Comparison of ENCODE assay signal across 11 cellular contexts in genomic region chr16:58236831-58237230, GRCh38. TPM values are rescaled to one million over a fixed set of nuclear protein-coding genes. Genes with fewer than 3 reads are reported as not detected.
DNase-seq lines count a peak whose midpoint lies in the region; ATAC-seq, FAIRE-seq and TF ChIP-seq lines count a peak whose summit lies in the region.
"Had no signal": no experiment of that assay in that cellular context is flagged by ENCODE, and none has a peak within 500 bp of the region (broad histone marks: within the 10 kb centered on the region; RNA-seq: fewer than 3 reads in every experiment).

No MANE protein-coding gene starts in this region.

- H3K27ac ChIP-seq in CD8-positive, alpha-beta T cell (ENCODE audit: low read depth, low read length): no peak overlapping the region
- H3K27ac ChIP-seq in HCT116 (ENCODE audit: low read depth, low read length) (no peak overlapping the region), keratinocyte (ENCODE audit: control insufficient read depth, insufficient read depth, low read length) (no peak overlapping the region), adrenal gland (no peak overlapping the region)

- no peaks in the 10 kb centered on the region for H3K9me1 ChIP-seq in keratinocyte (ENCODE audit: control insufficient read depth, extremely low read depth, insufficient read depth, low read length)

- dilution Hi-C loops in keratinocyte (cut with MboI; ENCODE audit: extremely low pct_ligation_motif_present, low sequenced_read_pairs): no loop called here

- RAD21 ChIA-PET in HCT116 (lab: Charles Lee; ENCODE audit: low non-redundant PET in 1 of 2, low total read pairs in 2 of 2, uncharacterized antibody in 2 of 2, unreplicated experiment in 2 of 2): no interaction called here

- no peak for TF ChIP-seq CTCF in CD8-positive, alpha-beta T cell (IDR thresholded peaks at IDR 0.05)
- TF ChIP-seq CTCF in HCT116 (IDR thresholded peaks at IDR 0.05 in 2 of 3, conservative IDR thresholded peaks at IDR 0.05 in 1 of 3; ENCODE audit: borderline replicate concordance in 1 of 3, insufficient read depth in 1 of 3, low read depth in 2 of 3, low read length in 2 of 3) (no peak), WTC11 (IDR thresholded peaks at IDR 0.05) (no peak), keratinocyte (optimal IDR thresholded peaks at IDR 0.05 in 1 of 3, IDR thresholded peaks at IDR 0.05 in 1 of 3, conservative IDR thresholded peaks at IDR 0.05 in 1 of 3; ENCODE audit: extremely low read depth in 1 of 3, insufficient read depth in 2 of 3, low read length in 3 of 3) (no peak), adrenal gland (IDR thresholded peaks at IDR 0.05) (no peak)

- H3K9me3 Mint-ChIP-seq in CD8-positive, alpha-beta T cell: no peaks in the 10 kb centered on the region
- H3K9me3 Mint-ChIP-seq in WTC11: peaks cover 4% of the 10 kb centered on the region; the same call in 1 of the 2 replicates
- H3K9me3 Mint-ChIP-seq: activated T-helper 1 cell treated with anti-CD3 and anti-CD28 coated beads, Interleukin-12 subunit alpha, Interleukin-12 subunit beta, Interleukin-2, Interleukin-4 antibody, amounts not matched to agents 30 ng/mL and 10 ng/mL and 1 ng/mL, durations not matched to agents 14 hours and 24 hours and 36 hours had no signal

- H2AFZ ChIP-seq in HCT116 (ENCODE audit: low read depth, low read length, poor library complexity, severe bottlenecking): peak overlapping the region; percentile 91
- peak overlapping the region; percentile 76 for H2AFZ ChIP-seq in keratinocyte (ENCODE audit: control insufficient read depth, low read length)

- no peaks in the 10 kb centered on the region for H3K27me3 ChIP-seq in CD8-positive, alpha-beta T cell (ENCODE audit: insufficient read depth, low read length)
- no peaks in the 10 kb centered on the region for H3K27me3 ChIP-seq in HCT116 (ENCODE audit: insufficient read depth, low read length)
- no peaks in the 10 kb centered on the region for H3K27me3 ChIP-seq in keratinocyte (ENCODE audit: control insufficient read depth, extremely low read depth, insufficient read depth, low read length)
- no peaks in the 10 kb centered on the region for H3K27me3 ChIP-seq in adrenal gland

- CTCF ChIA-PET in CD8-positive, alpha-beta T cell (lab: Charles Lee): no interaction called here
- CTCF ChIA-PET in HCT116 (lab: Charles Lee) (no interaction called here), WTC11 (lab: Charles Lee) (no interaction called here)

- no peaks in the 10 kb centered on the region for H3K9me2 ChIP-seq in HCT116 (ENCODE audit: insufficient read depth)

- no TSS peak for BruUV-seq in HCT116 (replicated peaks; lab: Mats Ljungman, UMichigan)

- H3K36me3 Mint-ChIP-seq in CD8-positive, alpha-beta T cell: no peaks in the 10 kb centered on the region
- no peaks in the 10 kb centered on the region for H3K36me3 Mint-ChIP-seq in WTC11

- H3K27ac Mint-ChIP-seq in CD8-positive, alpha-beta T cell: no peak overlapping the region
- peak overlapping the region; percentile 35 for H3K27ac Mint-ChIP-seq in WTC11
- H3K27ac Mint-ChIP-seq: activated T-helper 1 cell treated with anti-CD3 and anti-CD28 coated beads, Interleukin-12 subunit alpha, Interleukin-12 subunit beta, Interleukin-2, Interleukin-4 antibody, amounts not matched to agents 30 ng/mL and 10 ng/mL and 1 ng/mL, durations not matched to agents 14 hours and 24 hours and 36 hours had no signal

- TF ChIP-seq POLR2A in HCT116 (IDR thresholded peaks at IDR 0.05; ENCODE audit: borderline replicate concordance, extremely low read depth, insufficient read depth, insufficient read length) (no peak), adrenal gland (IDR thresholded peaks at IDR 0.05) (no peak)

- H3K4me3 Mint-ChIP-seq in CD8-positive, alpha-beta T cell: peak overlapping the region; percentile 80
- H3K4me3 Mint-ChIP-seq in WTC11: peak overlapping the region; percentile 90

- H3K4me2 ChIP-seq in HCT116 (ENCODE audit: low read length) (no peak overlapping the region; the same call in 1 of the 2 replicates), keratinocyte (ENCODE audit: control insufficient read depth, extremely low read depth, insufficient read depth, low read depth, low read length) (no peak overlapping the region)

- H3K9me3 ChIP-seq in CD8-positive, alpha-beta T cell (ENCODE audit: low read length): no peaks in the 10 kb centered on the region
- no peaks in the 10 kb centered on the region for H3K9me3 ChIP-seq in HCT116 (ENCODE audit: control insufficient read depth in 1 of 2, insufficient read depth in 1 of 2, low read depth in 1 of 2, low read length in 2 of 2)
- H3K9me3 ChIP-seq in keratinocyte (ENCODE audit: control insufficient read depth, low read depth, low read length): no peaks in the 10 kb centered on the region
- no peaks in the 10 kb centered on the region for H3K9me3 ChIP-seq in adrenal gland (replicated peaks in 1 of 3)

- WGBS in adrenal gland, 4 donors: 11 to 24% (median 16%) methylated on average over 5 of the region's 5 CpGs

- H3K79me2 ChIP-seq in HCT116 (ENCODE audit: insufficient read depth, low read length) (no peaks in the 10 kb centered on the region), keratinocyte (ENCODE audit: control insufficient read depth, insufficient read depth, low read length) (no peaks in the 10 kb centered on the region)

- H3K4me1 Mint-ChIP-seq in CD8-positive, alpha-beta T cell (ENCODE audit: low read depth): peaks cover 9% of the 10 kb centered on the region
- peaks cover 15% of the 10 kb centered on the region for H3K4me1 Mint-ChIP-seq in WTC11

- no peak for FAIRE-seq in keratinocyte (lab: Jason Lieb, UNC)

- H3K4me3 ChIP-seq in CD8-positive, alpha-beta T cell (ENCODE audit: low read depth, low read length): no peak overlapping the region
- no peak overlapping the region for H3K4me3 ChIP-seq in HCT116 (replicated peaks in 1 of 2; ENCODE audit: low read depth in 1 of 2, low read length in 2 of 2)
- H3K4me3 ChIP-seq in keratinocyte (ENCODE audit: control insufficient read depth in 2 of 3, extremely low read depth in 1 of 3, insufficient read depth in 2 of 3, low read depth in 1 of 3, low read length in 3 of 3): no peak overlapping the region
- H3K4me3 ChIP-seq in adrenal gland: no peak overlapping the region

- POLR2A ChIA-PET in CD8-positive, alpha-beta T cell (lab: Charles Lee): no interaction called here
- POLR2A ChIA-PET in HCT116 (lab: Charles Lee): no interaction called here
- POLR2A ChIA-PET in WTC11 (lab: Charles Lee): no interaction called here

- no peak for ATAC-seq in CD8-positive, alpha-beta T cell
- ATAC-seq in HCT116: peak; percentile 31; the same call in 1 of the 2 replicates
- ATAC-seq in WTC11: peak; percentile 38
- ATAC-seq in GM19395 (IDR thresholded peaks at IDR 0.05; ENCODE audit: unreplicated experiment): no peak

- no peaks in the 10 kb centered on the region for H3K4me1 ChIP-seq in CD8-positive, alpha-beta T cell (ENCODE audit: insufficient read depth, low read length)
- H3K4me1 ChIP-seq in HCT116 (ENCODE audit: control insufficient read depth in 1 of 2, insufficient read depth in 2 of 2, low read length in 2 of 2) (peaks cover 0 to 11% of the 10 kb centered on the region in 2 experiments; a peak in 1 of 4 replicates), keratinocyte (ENCODE audit: control insufficient read depth, extremely low read depth, insufficient read depth, low read length) (peaks cover 5% of the 10 kb centered on the region), adrenal gland (replicated peaks in 1 of 2) (peaks cover 0 to 5% of the 10 kb centered on the region in 2 donors)

- intact Hi-C loops in CD8-positive, alpha-beta T cell (cut with DNase I, micrococcal nuclease): loop anchor here in 1 of 2 experiments (1.0 to 5.0 kb wide), 3 partner anchors 12 to 155 kb away; partner anchors contain the start of genes CSNK2A2 and GINS3
- intact Hi-C loops in HCT116 (cut with micrococcal nuclease): no loop called here
- intact Hi-C loops in adrenal gland (cut with DNase I): no loop called here

- H4K20me1 ChIP-seq in HCT116 (ENCODE audit: insufficient read depth) (no peaks in the 10 kb centered on the region), keratinocyte (ENCODE audit: control insufficient read depth, extremely low read depth, insufficient read depth, low read length) (no peaks in the 10 kb centered on the region)

- H3K9ac ChIP-seq in HCT116 (ENCODE audit: low read length) (no peak overlapping the region), keratinocyte (ENCODE audit: control insufficient read depth, extremely low read depth, insufficient read depth, low read length) (no peak overlapping the region)

- DNase-seq in CD8-positive, alpha-beta T cell: no peak
- no peak for DNase-seq in HCT116 (ENCODE audit: low read depth, low spot score)
- DNase-seq in WTC11 (ENCODE audit: low spot score): no peak
- no peak for DNase-seq in keratinocyte (ENCODE audit: low read depth, low spot score)
- DNase-seq in medulla oblongata (ENCODE audit: extremely low spot score): no peak
- no peak for DNase-seq in adrenal gland
- no peak for DNase-seq in NCI-H1105 (lab: John Stamatoyannopoulos, UW)
- DNase-seq: cortex of kidney had no signal

- H3K27me3 Mint-ChIP-seq in CD8-positive, alpha-beta T cell (ENCODE audit: low read depth): peaks cover 20% of the 10 kb centered on the region
- peaks cover 26% of the 10 kb centered on the region for H3K27me3 Mint-ChIP-seq in WTC11 (ENCODE audit: low read depth)

- H3K36me3 ChIP-seq in CD8-positive, alpha-beta T cell (ENCODE audit: insufficient read depth, low read length): no peaks in the 10 kb centered on the region
- H3K36me3 ChIP-seq in HCT116 (ENCODE audit: control insufficient read depth in 1 of 2, insufficient read depth in 2 of 2, low read length in 2 of 2): no peaks in the 10 kb centered on the region
- no peaks in the 10 kb centered on the region for H3K36me3 ChIP-seq in keratinocyte (ENCODE audit: control insufficient read depth in 2 of 2, extremely low read depth in 1 of 2, insufficient read depth in 2 of 2, low read length in 2 of 2)
- no peaks in the 10 kb centered on the region for H3K36me3 ChIP-seq in adrenal gland (replicated peaks in 1 of 2)

- no peak for TF ChIP-seq RAD21 in HCT116 (IDR thresholded peaks at IDR 0.05; ENCODE audit: low read depth)

RNA-seq across cellular contexts. Expression of gene CSNK2A2, which starts 38.9 kb away (rescaled TPM):
- total RNA-seq in CD8-positive, alpha-beta T cell: 10 to 100 TPM; 53.3 to 58.4 TPM
- total RNA-seq in HCT116 (2021; ENCODE audit: unreplicated experiment) (97.7 TPM), WTC11 (2021) (113 to 118 TPM (median 114 TPM) in 3 replicates), adrenal gland (10 to 100 TPM; 20.9 to 76.3 (median 45.4) TPM)
- polyA plus RNA-seq in HCT116 (2012): 71.0 and 75.5 TPM in 2 replicates
- polyA plus RNA-seq in keratinocyte (33.0 to 72.2 TPM (median 49.6 TPM) in 3 replicates), adrenal gland (10 to 100 TPM; 29.3 to 44.1 (median 34.3) TPM)
- polyA plus RNA-seq in keratinocyte (2011; ENCODE audit: low read depth): 115 TPM
- polyA plus RNA-seq in keratinocyte (2011; cell fraction: cytosol; rRNA removed): 53.9 and 84.8 TPM in 2 replicates
- polyA plus RNA-seq in keratinocyte (2011; cell fraction: nucleus; rRNA removed): 55.7 and 64.3 TPM in 2 replicates
- polyA plus RNA-seq in keratinocyte (2012; ENCODE audit: low replicate concordance): 52.1 and 85.3 TPM in 2 replicates
- polyA minus RNA-seq in keratinocyte: 59.2 to 98.7 TPM (median 64.5 TPM) in 3 replicates
- polyA minus RNA-seq in keratinocyte (2011; cell fraction: cytosol; rRNA and poly(A)+ RNA removed): 40.7 TPM
- polyA minus RNA-seq in keratinocyte (2011; cell fraction: nucleus; rRNA and poly(A)+ RNA removed): 24.5 and 51.0 TPM in 2 replicates

RNA-seq across cellular contexts. Expression of gene PRSS54, which starts 58.0 kb away (rescaled TPM):
- total RNA-seq in CD8-positive, alpha-beta T cell: not detected
- not detected for total RNA-seq in HCT116 (2021; ENCODE audit: unreplicated experiment)
- not detected in 2 replicates for polyA plus RNA-seq in HCT116 (2012)
- not detected in 3 replicates for total RNA-seq in WTC11 (2021)
- not detected in 3 replicates for polyA plus RNA-seq in keratinocyte
- polyA plus RNA-seq in keratinocyte (2011; ENCODE audit: low read depth): not detected
- not detected in 2 replicates for polyA plus RNA-seq in keratinocyte (2011; cell fraction: cytosol; rRNA removed)
- polyA plus RNA-seq in keratinocyte (2011; cell fraction: nucleus; rRNA removed): not detected in 2 replicates
- not detected in 2 replicates for polyA plus RNA-seq in keratinocyte (2012; ENCODE audit: low replicate concordance)
- polyA minus RNA-seq in keratinocyte: 0.49 TPM in 1 of 3 replicates, not detected in the others
- polyA minus RNA-seq in keratinocyte (2011; cell fraction: cytosol; rRNA and poly(A)+ RNA removed): not detected
- polyA minus RNA-seq in keratinocyte (2011; cell fraction: nucleus; rRNA and poly(A)+ RNA removed): not detected in 2 replicates
- total RNA-seq in adrenal gland: not detected
- polyA plus RNA-seq in adrenal gland: not detected
- total RNA-seq: activated T-helper 1 cell treated with anti-CD3 and anti-CD28 coated beads, Interleukin-12 subunit alpha, Interleukin-12 subunit beta, Interleukin-2, Interleukin-4 antibody, amounts not matched to agents 30 ng/mL and 10 ng/mL and 1 ng/mL, durations not matched to agents 14 hours and 24 hours and 36 hours; subcutaneous adipose tissue had no signal

Comparison
In these comparisons a context has a peak if more than half of its experiments do, and no peak if none do; other contexts are left out.
1. ATAC-seq: peak in HCT116 (single experiment) and WTC11 (single experiment); none in CD8-positive, alpha-beta T cell (single experiment) and GM19395 (single experiment).